ENCODE assay signal across 10 cellular contexts in the genomic region with DNA sequence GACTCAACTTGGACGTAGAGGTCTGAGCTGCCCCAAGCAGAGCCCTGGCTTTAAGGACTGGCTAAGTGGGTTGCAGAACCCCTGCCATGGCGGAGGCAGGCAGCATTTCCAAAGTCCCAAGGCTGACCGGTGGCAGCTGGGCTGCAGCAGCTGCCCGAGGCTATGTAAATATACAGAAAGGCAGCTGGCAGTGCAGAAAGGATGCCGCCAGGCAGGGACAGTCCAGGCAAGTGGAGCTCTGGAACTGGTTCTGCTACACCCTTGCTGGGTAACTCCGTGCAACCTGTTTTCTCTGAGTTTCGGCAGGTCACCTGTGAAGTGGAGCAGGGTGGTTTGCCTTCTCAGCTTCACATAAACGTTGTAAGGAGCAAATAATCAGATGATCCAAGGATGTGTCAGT. TPM values are rescaled to one million over a fixed set of nuclear protein-coding genes. Genes with fewer than 3 reads are reported as not detected.
DNase-seq lines count a peak whose midpoint lies in the region; ATAC-seq, FAIRE-seq and TF ChIP-seq lines count a peak whose summit lies in the region.
"Had no signal": no experiment of that assay in that cellular context is flagged by ENCODE, and none has a peak within 500 bp of the region (broad histone marks: within the 10 kb centered on the region; RNA-seq: fewer than 3 reads in every experiment).

No MANE protein-coding gene starts in this region.

- no peaks in the 10 kb centered on the region for H3K9me3 ChIP-seq in pancreas

- H3K27me3 ChIP-seq in pancreas: no peaks in the 10 kb centered on the region

- H3K4me3 ChIP-seq in pancreas: no peak overlapping the region

- DNase-seq in DMS153 (lab: John Stamatoyannopoulos, UW) (peak; percentile 74), NCI-H510A (lab: John Stamatoyannopoulos, UW) (peak; percentile 74), pancreas (peak; percentile 65 to 86 (median 74)), GM19239 (ENCODE audit: insufficient read length, low spot score) (no peak), EL (no peak)
- DNase-seq: CD4-positive, CD25-positive, alpha-beta regulatory T cell had no signal

- peak; percentile 71 for ATAC-seq in esophagus mucosa
- peak; percentile 75 to 85 (median 82) for ATAC-seq in pancreas
- ATAC-seq in GM19328 (IDR thresholded peaks at IDR 0.05; ENCODE audit: unreplicated experiment): no peak
- no peak for ATAC-seq in GM21619 (IDR thresholded peaks at IDR 0.05; ENCODE audit: unreplicated experiment)
- ATAC-seq: activated CD4-positive, CD25-positive, alpha-beta regulatory T cell treated with anti-CD3 and anti-CD28 coated beads, Interleukin-2, amount 50 U/mL, for 24 hours had no signal

- peaks cover 32 to 76% (median 53%) of the 10 kb centered on the region in 3 donors for H3K4me1 ChIP-seq in pancreas

- H3K36me3 ChIP-seq in pancreas: no peaks in the 10 kb centered on the region

- WGBS in pancreas, 2 donors: 10 to 11% methylated on average over 8 of the region's 8 CpGs

- peak overlapping the region; percentile 51 to 72 (median 60) for H3K27ac ChIP-seq in pancreas

- TF ChIP-seq CTCF in pancreas (IDR thresholded peaks at IDR 0.05): no peak

- FAIRE-seq in pancreas (lab: Jason Lieb, UNC) (no peak), GM19239 (lab: Jason Lieb, UNC) (no peak)

- intact Hi-C loops in pancreas (cut with DNase I): loop anchor here in 1 of 3 donors (10.0 kb wide), 1 partner anchor 108 kb away; no protein-coding TSS in a partner anchor

RNA-seq across cellular contexts. Expression of a gene that starts 46.0 kb away (rescaled TPM):
- 34.0 TPM for total RNA-seq in esophagus mucosa
- 10 to 100 TPM; 13.9 to 24.2 (median 22.7) TPM for total RNA-seq in pancreas
- polyA plus RNA-seq in pancreas: 10 to 100 TPM; 11.5 to 12.4 TPM

Comparison
In these comparisons a context has a peak if more than half of its experiments do, and no peak if none do; other contexts are left out.
1. DNase-seq: peak in DMS153 (single experiment), NCI-H510A (single experiment) and pancreas (6 of 6); none in GM19239 (single experiment) and EL (single experiment).
2. ATAC-seq: peak in esophagus mucosa (single experiment) and pancreas (4 of 4); none in GM19328 (single experiment) and GM21619 (single experiment).